In the genomic region with DNA sequence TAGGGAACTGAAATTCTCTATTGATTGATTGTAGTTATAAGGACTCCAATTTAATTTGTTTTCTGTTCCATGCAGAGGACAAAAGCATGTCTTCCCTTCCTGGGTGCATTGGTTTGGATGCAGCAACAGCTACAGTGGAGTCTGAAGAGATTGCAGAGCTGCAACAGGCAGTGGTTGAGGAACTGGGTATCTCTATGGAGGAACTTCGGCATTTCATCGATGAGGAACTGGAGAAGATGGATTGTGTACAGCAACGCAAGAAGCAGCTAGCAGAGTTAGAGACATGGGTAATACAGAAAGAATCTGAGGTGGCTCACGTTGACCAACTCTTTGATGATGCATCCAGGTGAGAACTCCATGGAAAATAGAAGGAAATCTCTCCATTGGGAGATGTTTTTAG, we compare ENCODE assay signal across 2 cellular contexts.
TF ChIP-seq lines count a peak whose summit lies in the region.

No MANE protein-coding gene starts in this region.

TF ChIP-seq in SK-N-SH, 30 proteins besides CTCF, POLR2A, EP300 and RAD21 (continued from another document):
- no peak for TF ChIP-seq REST (IDR thresholded peaks at IDR 0.05; ENCODE audit: low read depth, low read length)
- TF ChIP-seq MEF2A (IDR thresholded peaks at IDR 0.05; ENCODE audit: borderline replicate concordance, low read depth) = no peak

TF ChIP-seq in SK-N-SH treated with all-trans-retinoic acid at 6 μM for 48 hours, 23 proteins besides CTCF, POLR2A, EP300 and RAD21 (continued from another document):
- TF ChIP-seq, protein P1, sequence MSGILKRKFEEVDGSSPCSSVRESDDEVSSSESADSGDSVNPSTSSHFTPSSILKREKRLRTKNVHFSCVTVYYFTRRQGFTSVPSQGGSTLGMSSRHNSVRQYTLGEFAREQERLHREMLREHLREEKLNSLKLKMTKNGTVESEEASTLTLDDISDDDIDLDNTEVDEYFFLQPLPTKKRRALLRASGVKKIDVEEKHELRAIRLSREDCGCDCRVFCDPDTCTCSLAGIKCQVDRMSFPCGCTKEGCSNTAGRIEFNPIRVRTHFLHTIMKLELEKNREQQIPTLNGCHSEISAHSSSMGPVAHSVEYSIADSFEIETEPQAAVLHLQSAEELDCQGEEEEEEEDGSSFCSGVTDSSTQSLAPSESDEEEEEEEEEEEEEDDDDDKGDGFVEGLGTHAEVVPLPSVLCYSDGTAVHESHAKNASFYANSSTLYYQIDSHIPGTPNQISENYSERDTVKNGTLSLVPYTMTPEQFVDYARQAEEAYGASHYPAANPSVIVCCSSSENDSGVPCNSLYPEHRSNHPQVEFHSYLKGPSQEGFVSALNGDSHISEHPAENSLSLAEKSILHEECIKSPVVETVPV (CRISPR knock-in tag; IDR thresholded peaks at IDR 0.05) = no peak
- no peak for TF ChIP-seq PPARA (CRISPR knock-in tag; IDR thresholded peaks at IDR 0.05; ENCODE audit: borderline replicate concordance)
- TF ChIP-seq CSDC2 (CRISPR knock-in tag; IDR thresholded peaks at IDR 0.05) = no peak
- TF ChIP-seq ESRRG (CRISPR knock-in tag; IDR thresholded peaks at IDR 0.05) = no peak
- TF ChIP-seq, protein P2, sequence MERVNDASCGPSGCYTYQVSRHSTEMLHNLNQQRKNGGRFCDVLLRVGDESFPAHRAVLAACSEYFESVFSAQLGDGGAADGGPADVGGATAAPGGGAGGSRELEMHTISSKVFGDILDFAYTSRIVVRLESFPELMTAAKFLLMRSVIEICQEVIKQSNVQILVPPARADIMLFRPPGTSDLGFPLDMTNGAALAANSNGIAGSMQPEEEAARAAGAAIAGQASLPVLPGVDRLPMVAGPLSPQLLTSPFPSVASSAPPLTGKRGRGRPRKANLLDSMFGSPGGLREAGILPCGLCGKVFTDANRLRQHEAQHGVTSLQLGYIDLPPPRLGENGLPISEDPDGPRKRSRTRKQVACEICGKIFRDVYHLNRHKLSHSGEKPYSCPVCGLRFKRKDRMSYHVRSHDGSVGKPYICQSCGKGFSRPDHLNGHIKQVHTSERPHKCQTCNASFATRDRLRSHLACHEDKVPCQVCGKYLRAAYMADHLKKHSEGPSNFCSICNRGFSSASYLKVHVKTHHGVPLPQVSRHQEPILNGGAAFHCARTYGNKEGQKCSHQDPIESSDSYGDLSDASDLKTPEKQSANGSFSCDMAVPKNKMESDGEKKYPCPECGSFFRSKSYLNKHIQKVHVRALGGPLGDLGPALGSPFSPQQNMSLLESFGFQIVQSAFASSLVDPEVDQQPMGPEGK (CRISPR knock-in tag; IDR thresholded peaks at IDR 0.05; ENCODE audit: borderline replicate concordance) = no peak
- no peak for TF ChIP-seq RARB (CRISPR knock-in tag; IDR thresholded peaks at IDR 0.05)
- TF ChIP-seq OSR1 (CRISPR knock-in tag; IDR thresholded peaks at IDR 0.05) = no peak
- TF ChIP-seq ZC3H10 (CRISPR knock-in tag; IDR thresholded peaks at IDR 0.05) = no peak
- no peak for TF ChIP-seq ZNF565 (CRISPR knock-in tag; conservative IDR thresholded peaks at IDR 0.05; ENCODE audit: low read depth)
- TF ChIP-seq, protein P3, sequence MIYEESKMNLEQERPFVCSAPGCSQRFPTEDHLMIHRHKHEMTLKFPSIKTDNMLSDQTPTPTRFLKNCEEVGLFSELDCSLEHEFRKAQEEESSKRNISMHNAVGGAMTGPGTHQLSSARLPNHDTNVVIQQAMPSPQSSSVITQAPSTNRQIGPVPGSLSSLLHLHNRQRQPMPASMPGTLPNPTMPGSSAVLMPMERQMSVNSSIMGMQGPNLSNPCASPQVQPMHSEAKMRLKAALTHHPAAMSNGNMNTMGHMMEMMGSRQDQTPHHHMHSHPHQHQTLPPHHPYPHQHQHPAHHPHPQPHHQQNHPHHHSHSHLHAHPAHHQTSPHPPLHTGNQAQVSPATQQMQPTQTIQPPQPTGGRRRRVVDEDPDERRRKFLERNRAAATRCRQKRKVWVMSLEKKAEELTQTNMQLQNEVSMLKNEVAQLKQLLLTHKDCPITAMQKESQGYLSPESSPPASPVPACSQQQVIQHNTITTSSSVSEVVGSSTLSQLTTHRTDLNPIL (CRISPR knock-in tag; IDR thresholded peaks at IDR 0.05; ENCODE audit: low read depth) = no peak
- no peak for TF ChIP-seq GLIS3 (CRISPR knock-in tag; IDR thresholded peaks at IDR 0.05)
- no peak for TF ChIP-seq ZFP3 (CRISPR knock-in tag; IDR thresholded peaks at IDR 0.05)
- TF ChIP-seq ARNTL (CRISPR knock-in tag; IDR thresholded peaks at IDR 0.05; ENCODE audit: borderline replicate concordance, low read depth) = no peak
